Comparison of ENCODE assay signal across 1 cellular context in genomic region chr4:6191448-6192130, GRCh38.
TF ChIP-seq lines count a peak whose summit lies in the region.

No MANE protein-coding gene starts in this region.

TF ChIP-seq in HepG2, 621 proteins besides CTCF, POLR2A, EP300 and RAD21:
- TF ChIP-seq MAX (IDR thresholded peaks at IDR 0.05) = 0 out of 2 replicates have a peak, but pooled peaks have one; percentile 23
- TF ChIP-seq MLXIP (CRISPR knock-in tag; IDR thresholded peaks at IDR 0.05; ENCODE audit: borderline replicate concordance) = no peak
- no peak for TF ChIP-seq FOSL1 (CRISPR knock-in tag; IDR thresholded peaks at IDR 0.05; ENCODE audit: borderline replicate concordance)
- TF ChIP-seq SMARCC2 (IDR thresholded peaks at IDR 0.05) = no peak
- TF ChIP-seq GLI4 (CRISPR knock-in tag; IDR thresholded peaks at IDR 0.05; ENCODE audit: borderline replicate concordance) = no peak
- 0 out of 2 replicates have a peak, but pooled peaks have one; percentile 13 for TF ChIP-seq STAG1 (CRISPR knock-in tag; IDR thresholded peaks at IDR 0.05)
- no peak for TF ChIP-seq ZNF773 (CRISPR knock-in tag; IDR thresholded peaks at IDR 0.05; ENCODE audit: borderline replicate concordance)
- TF ChIP-seq ZNF788 (CRISPR knock-in tag; IDR thresholded peaks at IDR 0.05; ENCODE audit: borderline replicate concordance) = no peak
- TF ChIP-seq FOSL2 (CRISPR knock-in tag; IDR thresholded peaks at IDR 0.05) = 0 out of 2 replicates have a peak, but pooled peaks have one; percentile 28
- no peak for TF ChIP-seq CCAR2 (optimal IDR thresholded peaks at IDR 0.05; ENCODE audit: low read depth, low read length)
- TF ChIP-seq HMGA1 (CRISPR knock-in tag; conservative IDR thresholded peaks at IDR 0.05) = no peak
- TF ChIP-seq ZNF18 (CRISPR knock-in tag; IDR thresholded peaks at IDR 0.05; ENCODE audit: insufficient replicate concordance) = no peak
- no peak for TF ChIP-seq SIX4 (CRISPR knock-in tag; IDR thresholded peaks at IDR 0.05)
- no peak for TF ChIP-seq ZFP36L1 (CRISPR knock-in tag; IDR thresholded peaks at IDR 0.05)
- TF ChIP-seq RBM39 (IDR thresholded peaks at IDR 0.05; ENCODE audit: low read depth, low read length, poor library complexity, severe bottlenecking) = no peak
- TF ChIP-seq FOXA1 (IDR thresholded peaks at IDR 0.05) = no peak
- TF ChIP-seq FOXA1 (CRISPR knock-in tag; IDR thresholded peaks at IDR 0.05) = 0 out of 2 replicates have a peak, but pooled peaks have one; percentile 38
- no peak for TF ChIP-seq ZNF619 (CRISPR knock-in tag; IDR thresholded peaks at IDR 0.05)
- no peak for TF ChIP-seq CREM (IDR thresholded peaks at IDR 0.05)
- no peak for TF ChIP-seq CREM (CRISPR knock-in tag; IDR thresholded peaks at IDR 0.05)
- TF ChIP-seq, protein P1, sequence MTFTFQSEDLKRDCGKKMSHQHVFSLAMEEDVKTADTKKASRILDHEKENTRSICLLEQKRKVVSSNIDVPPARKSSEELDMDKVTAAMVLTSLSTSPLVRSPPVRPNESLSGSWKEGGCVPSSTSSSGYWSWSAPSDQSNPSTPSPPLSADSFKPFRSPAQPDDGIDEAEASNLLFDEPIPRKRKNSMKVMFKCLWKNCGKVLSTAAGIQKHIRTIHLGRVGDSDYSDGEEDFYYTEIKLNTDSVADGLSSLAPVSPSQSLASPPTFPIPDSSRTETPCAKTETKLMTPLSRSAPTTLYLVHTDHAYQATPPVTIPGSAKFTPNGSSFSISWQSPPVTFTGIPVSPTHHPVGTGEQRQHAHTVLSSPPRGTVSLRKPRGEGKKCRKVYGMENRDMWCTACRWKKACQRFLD (CRISPR knock-in tag; IDR thresholded peaks at IDR 0.05; ENCODE audit: borderline replicate concordance) = no peak
- no peak for TF ChIP-seq ZNF432 (CRISPR knock-in tag; IDR thresholded peaks at IDR 0.05; ENCODE audit: borderline replicate concordance)
- no peak for TF ChIP-seq ZSCAN21 (CRISPR knock-in tag; IDR thresholded peaks at IDR 0.05; ENCODE audit: borderline replicate concordance)
- TF ChIP-seq HNF1A (IDR thresholded peaks at IDR 0.05; ENCODE audit: low read depth) = no peak
- no peak for TF ChIP-seq HNF1A (CRISPR knock-in tag; IDR thresholded peaks at IDR 0.05; ENCODE audit: borderline replicate concordance)
- no peak for TF ChIP-seq MXI1 (IDR thresholded peaks at IDR 0.05; ENCODE audit: borderline replicate concordance, low read depth, low read length)
- TF ChIP-seq, protein P2, sequence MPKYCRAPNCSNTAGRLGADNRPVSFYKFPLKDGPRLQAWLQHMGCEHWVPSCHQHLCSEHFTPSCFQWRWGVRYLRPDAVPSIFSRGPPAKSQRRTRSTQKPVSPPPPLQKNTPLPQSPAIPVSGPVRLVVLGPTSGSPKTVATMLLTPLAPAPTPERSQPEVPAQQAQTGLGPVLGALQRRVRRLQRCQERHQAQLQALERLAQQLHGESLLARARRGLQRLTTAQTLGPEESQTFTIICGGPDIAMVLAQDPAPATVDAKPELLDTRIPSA (CRISPR knock-in tag; IDR thresholded peaks at IDR 0.05; ENCODE audit: borderline replicate concordance) = no peak
- no peak for TF ChIP-seq ZNF337 (CRISPR knock-in tag; IDR thresholded peaks at IDR 0.05; ENCODE audit: borderline replicate concordance, low read depth)
- TF ChIP-seq NFE2L2 (IDR thresholded peaks at IDR 0.05; ENCODE audit: low read length) = peak; percentile 40; the same call in 1 of the 2 replicates
- TF ChIP-seq NR2F6 (IDR thresholded peaks at IDR 0.05) = no peak
- no peak for TF ChIP-seq NR2F6 (CRISPR knock-in tag; IDR thresholded peaks at IDR 0.05)
- no peak for TF ChIP-seq MEIS1 (CRISPR knock-in tag; IDR thresholded peaks at IDR 0.05; ENCODE audit: borderline replicate concordance)
- TF ChIP-seq ZNF383 (CRISPR knock-in tag; IDR thresholded peaks at IDR 0.05; ENCODE audit: borderline replicate concordance) = no peak
- TF ChIP-seq, protein P3, sequence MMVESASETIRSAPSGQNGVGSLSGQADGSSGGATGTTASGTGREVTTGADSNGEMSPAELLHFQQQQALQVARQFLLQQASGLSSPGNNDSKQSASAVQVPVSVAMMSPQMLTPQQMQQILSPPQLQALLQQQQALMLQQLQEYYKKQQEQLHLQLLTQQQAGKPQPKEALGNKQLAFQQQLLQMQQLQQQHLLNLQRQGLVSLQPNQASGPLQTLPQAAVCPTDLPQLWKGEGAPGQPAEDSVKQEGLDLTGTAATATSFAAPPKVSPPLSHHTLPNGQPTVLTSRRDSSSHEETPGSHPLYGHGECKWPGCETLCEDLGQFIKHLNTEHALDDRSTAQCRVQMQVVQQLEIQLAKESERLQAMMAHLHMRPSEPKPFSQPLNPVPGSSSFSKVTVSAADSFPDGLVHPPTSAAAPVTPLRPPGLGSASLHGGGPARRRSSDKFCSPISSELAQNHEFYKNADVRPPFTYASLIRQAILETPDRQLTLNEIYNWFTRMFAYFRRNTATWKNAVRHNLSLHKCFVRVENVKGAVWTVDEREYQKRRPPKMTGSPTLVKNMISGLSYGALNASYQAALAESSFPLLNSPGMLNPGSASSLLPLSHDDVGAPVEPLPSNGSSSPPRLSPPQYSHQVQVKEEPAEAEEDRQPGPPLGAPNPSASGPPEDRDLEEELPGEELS (CRISPR knock-in tag; IDR thresholded peaks at IDR 0.05) = peak; percentile 18; the same call in 1 of the 2 replicates
- TF ChIP-seq ZNF761 (CRISPR knock-in tag; conservative IDR thresholded peaks at IDR 0.05) = no peak
- no peak for TF ChIP-seq TSC22D2 (CRISPR knock-in tag; IDR thresholded peaks at IDR 0.05; ENCODE audit: borderline replicate concordance)
- TF ChIP-seq DMAP1 (CRISPR knock-in tag; IDR thresholded peaks at IDR 0.05) = no peak
- TF ChIP-seq BORCS8-MEF2B (CRISPR knock-in tag; IDR thresholded peaks at IDR 0.05) = no peak
- no peak for TF ChIP-seq GATA4 (IDR thresholded peaks at IDR 0.05; ENCODE audit: borderline replicate concordance, low read depth)
- no peak for TF ChIP-seq ZNF510 (CRISPR knock-in tag; IDR thresholded peaks at IDR 0.05; ENCODE audit: low read depth)
- 0 out of 2 replicates have a peak, but pooled peaks have one; percentile 9 for TF ChIP-seq FOXA3 (CRISPR knock-in tag; IDR thresholded peaks at IDR 0.05)
